ENCODE assay signal across 8 cellular contexts in genomic region chr16:35431829-35432663, GRCh38.
DNase-seq lines count a peak whose midpoint lies in the region; ATAC-seq and TF ChIP-seq lines count a peak whose summit lies in the region.

No MANE protein-coding gene starts in this region.

- H3K4me1 ChIP-seq in BE2C (no peaks in the 10 kb centered on the region), aorta (ENCODE audit: control insufficient read depth in 1 of 2, insufficient read depth in 2 of 2, low read length in 2 of 2) (no peaks in the 10 kb centered on the region)

- H3K4me3 Mint-ChIP-seq in glutamatergic neuron (ENCODE audit: unreplicated experiment) = no peak overlapping the region

- intact Hi-C loops in aorta (cut with DNase I) = no loop called here

- WGBS in aorta, 2 donors = 8 to 9% methylated on average over 4 of the region's 4 CpGs

- TF ChIP-seq CTCF in BE2C (IDR thresholded peaks at IDR 0.05; ENCODE audit: low read depth, low read length) (peak; percentile 63), GM12865 (IDR thresholded peaks at IDR 0.05; ENCODE audit: insufficient read depth, low read depth, low read length, missing control alignments) (peak; percentile 56), glutamatergic neuron (IDR thresholded peaks at IDR 0.05; ENCODE audit: partially characterized antibody, unreplicated experiment) (peak; percentile 53)

- no peaks in the 10 kb centered on the region for H3K4me1 Mint-ChIP-seq in glutamatergic neuron (ENCODE audit: low read depth, unreplicated experiment)

- H3K36me3 ChIP-seq in BE2C (no peaks in the 10 kb centered on the region), aorta (ENCODE audit: control insufficient read depth in 1 of 2, insufficient read depth in 2 of 2, low read length in 1 of 2) (no peaks in the 10 kb centered on the region)

- H3K36me3 Mint-ChIP-seq in glutamatergic neuron (ENCODE audit: unreplicated experiment) = peaks cover 4% of the 10 kb centered on the region

- H3K27me3 ChIP-seq in BE2C = no peaks in the 10 kb centered on the region
- H3K27me3 ChIP-seq in aorta (ENCODE audit: control insufficient read depth in 1 of 2, insufficient read depth in 2 of 2, low read length in 1 of 2) = no peaks in the 10 kb centered on the region

- H3K4me3 ChIP-seq in BE2C (ENCODE audit: low read depth, low read length) (no peak overlapping the region), GM12865 (ENCODE audit: low read depth, low read length) (no peak overlapping the region), aorta (ENCODE audit: low read length in 2 of 2) (no peak overlapping the region)

- H3K27ac ChIP-seq in aorta (ENCODE audit: low read depth in 1 of 2, low read length in 2 of 2) = no peak overlapping the region

- DNase-seq in BE2C (peak; percentile 43), GM12865 (ENCODE audit: low read depth) (peak; percentile 10), RPMI8226 (peak; percentile 44), glutamatergic neuron (no peak), aorta (no peak), activated gamma-delta T cell treated with Interleukin-2 at 50 U/mL for 16 hours (no peak)

- H3K9me3 ChIP-seq in BE2C (peaks cover 2% of the 10 kb centered on the region), aorta (ENCODE audit: control insufficient read depth, low read length) (no peaks in the 10 kb centered on the region)

- ATAC-seq in GM19328 (IDR thresholded peaks at IDR 0.05; ENCODE audit: unreplicated experiment) (no peak), GM19452 (IDR thresholded peaks at IDR 0.05; ENCODE audit: unreplicated experiment) (no peak), aorta (ENCODE audit: low FRiP score) (no peak)

- H3K27me3 Mint-ChIP-seq in glutamatergic neuron (ENCODE audit: unreplicated experiment) = no peaks in the 10 kb centered on the region

- H3K9me3 Mint-ChIP-seq in glutamatergic neuron (ENCODE audit: unreplicated experiment) = peaks cover 9% of the 10 kb centered on the region

- H3K27ac Mint-ChIP-seq in glutamatergic neuron (ENCODE audit: unreplicated experiment) = no peak overlapping the region

Comparison
In these comparisons a context has a peak if more than half of its experiments do, and no peak if none do; other contexts are left out.
1. DNase-seq: peak in BE2C (single experiment), GM12865 (single experiment) and RPMI8226 (single experiment); none in glutamatergic neuron (single experiment), aorta (0 of 2) and activated gamma-delta T cell treated with Interleukin-2 at 50 U/mL for 16 hours (single experiment).
2. Peak in every context shown above with its lines, with median percentiles within 50 percentile points of each other: CTCF ChIP-seq.